Comparison of ENCODE assay signal across 25 cellular contexts in genomic region chr4:176335421-176335820, GRCh38. TPM values are rescaled to one million over a fixed set of nuclear protein-coding genes. Genes with fewer than 3 reads are reported as not detected.
DNase-seq lines count a peak whose midpoint lies in the region; ATAC-seq, FAIRE-seq and TF ChIP-seq lines count a peak whose summit lies in the region.
"Had no signal": no experiment of that assay in that cellular context is flagged by ENCODE, and none has a peak within 500 bp of the region (broad histone marks: within the 10 kb centered on the region; RNA-seq: fewer than 3 reads in every experiment).

No MANE protein-coding gene starts in this region.

- DNase-seq in GM12892 (ENCODE audit: insufficient read length): no peak
- DNase-seq in PC-3: peak; percentile 16
- no peak for DNase-seq in chondrocyte (ENCODE audit: low spot score)
- DNase-seq in glomerular visceral epithelial cell (ENCODE audit: extremely low spot score): peak; percentile 46
- DNase-seq in RWPE1 (ENCODE audit: low spot score): no peak
- DNase-seq in posterior cingulate gyrus: no peak
- no peak for DNase-seq in naive thymus-derived CD4-positive, alpha-beta T cell
- no peak for DNase-seq in NCI-H2081 (lab: John Stamatoyannopoulos, UW)
- DNase-seq: activated CD4-positive, alpha-beta T cell treated with anti-CD3 and anti-CD28 coated beads, Interleukin-2, amount 10 ng/mL, durations not matched to agents 24 days and 14 days; activated naive CD4-positive, alpha-beta T cell treated with anti-CD3 and anti-CD28 coated beads for 36 hours; activated T-cell treated with anti-CD3 and anti-CD28 coated beads, Interleukin-2, amount 50 U/mL, for 4 hours; aorta; CD4-positive, CD25-positive, alpha-beta regulatory T cell; MV-4-11; NCI-H146; NCI-H2171; NCI-H524; transverse colon had no signal

- peak; percentile 42 for FAIRE-seq in GM12892 (lab: Jason Lieb, UNC)
- FAIRE-seq: keratinocyte had no signal

- H2AFZ ChIP-seq in PC-3 (ENCODE audit: low read length): no peak overlapping the region

- H3K4me3 Mint-ChIP-seq in chondrocyte (ENCODE audit: unreplicated experiment): no peak overlapping the region
- H3K4me3 Mint-ChIP-seq in naive thymus-derived CD4-positive, alpha-beta T cell: no peak overlapping the region
- H3K4me3 Mint-ChIP-seq: activated CD4-positive, alpha-beta T cell treated with anti-CD3 and anti-CD28 coated beads, Interleukin-2, amount 10 ng/mL, durations not matched to agents 24 days and 14 days; activated naive CD4-positive, alpha-beta T cell treated with anti-CD3 and anti-CD28 coated beads for 36 hours; activated T-cell treated with anti-CD3 and anti-CD28 coated beads, Interleukin-2, amount 50 U/mL, for 4 hours; CD4-positive, CD25-positive, alpha-beta regulatory T cell; central memory CD8-positive, alpha-beta T cell; T-helper 2 cell treated with Interferon-gamma antibody and Interleukin-4, amounts not matched to agents 5 μg/mL and 100 μg/mL, for 36 hours had no signal

- TF ChIP-seq POLR2A in GM12892 (IDR thresholded peaks at IDR 0.05; ENCODE audit: low read depth, low read length): no peak

- no peak overlapping the region for H3K9ac ChIP-seq in PC-3 (ENCODE audit: low read length)
- H3K9ac ChIP-seq: KMS-11 had no signal

- H3K4me2 ChIP-seq in PC-3 (ENCODE audit: low read length): no peak overlapping the region
- H3K4me2 ChIP-seq: KMS-11 had no signal

- intact Hi-C loops in PC-3 (cut with micrococcal nuclease) (loop anchor here (5.0 kb wide), 1 partner anchor 33 kb away; no protein-coding TSS in a partner anchor), posterior cingulate gyrus (cut with DNase I) (no loop called here)
- intact Hi-C loops in naive thymus-derived CD4-positive, alpha-beta T cell (cut with micrococcal nuclease): no loop called here

- H3K27ac Mint-ChIP-seq in chondrocyte (ENCODE audit: unreplicated experiment): peak overlapping the region; percentile 60
- H3K27ac Mint-ChIP-seq in naive thymus-derived CD4-positive, alpha-beta T cell: peak overlapping the region in 1 of 9 donors; percentile 49
- H3K27ac Mint-ChIP-seq: activated CD4-positive, alpha-beta T cell treated with anti-CD3 and anti-CD28 coated beads, Interleukin-2, amount 10 ng/mL, durations not matched to agents 24 days and 14 days; activated naive CD4-positive, alpha-beta T cell treated with anti-CD3 and anti-CD28 coated beads for 36 hours; T-helper 2 cell treated with Interferon-gamma antibody and Interleukin-4, amounts not matched to agents 5 μg/mL and 100 μg/mL, for 36 hours had no signal

- ATAC-seq in PC-3: no peak; the same call in 1 of the 2 replicates
- no peak for ATAC-seq in naive thymus-derived CD4-positive, alpha-beta T cell
- ATAC-seq: activated T-cell treated with anti-CD3 and anti-CD28 coated beads, Interleukin-2, amount 50 U/mL, for 4 hours had no signal

- no TSS peak for BruUV-seq in PC-3 (replicated peaks; lab: Mats Ljungman, UMichigan)

- H3K79me2 ChIP-seq in PC-3 (ENCODE audit: low read length): no peaks in the 10 kb centered on the region

- H3F3A ChIP-seq in PC-3 (ENCODE audit: low read length, unreplicated experiment): no peaks in the 10 kb centered on the region

- no peaks in the 10 kb centered on the region for H3K9me2 ChIP-seq in PC-3 (replicated peaks; ENCODE audit: low read length)

- CTCF ChIA-PET in PC-3 (lab: Charles Lee) (no interaction called here), RWPE1 (lab: Yijun Ruan, JAX) (interaction anchor here (1.1 kb wide), 1 partner anchor 212 kb away, joined by 3 read pairs; no protein-coding TSS in a partner anchor)
- CTCF ChIA-PET in naive thymus-derived CD4-positive, alpha-beta T cell (lab: Charles Lee): no interaction called here

- H3K36me3 Mint-ChIP-seq in chondrocyte (ENCODE audit: low read depth): peaks cover 8% of the 10 kb centered on the region
- H3K36me3 Mint-ChIP-seq in naive thymus-derived CD4-positive, alpha-beta T cell: peaks cover 0 to 21% (median 8%) of the 10 kb centered on the region in 5 donors

- H4K20me1 ChIP-seq in PC-3 (ENCODE audit: low read length): no peaks in the 10 kb centered on the region

- H3K9me3 Mint-ChIP-seq in chondrocyte (ENCODE audit: low read depth): no peaks in the 10 kb centered on the region
- H3K9me3 Mint-ChIP-seq in naive thymus-derived CD4-positive, alpha-beta T cell: no peaks in the 10 kb centered on the region
- H3K9me3 Mint-ChIP-seq: activated CD4-positive, alpha-beta T cell treated with anti-CD3 and anti-CD28 coated beads, Interleukin-2, amount 10 ng/mL, durations not matched to agents 24 days and 14 days; activated naive CD4-positive, alpha-beta T cell treated with anti-CD3 and anti-CD28 coated beads for 36 hours; activated T-cell treated with anti-CD3 and anti-CD28 coated beads, Interleukin-2, amount 50 U/mL, for 4 hours; CD4-positive, CD25-positive, alpha-beta regulatory T cell; central memory CD8-positive, alpha-beta T cell; T-helper 2 cell treated with Interferon-gamma antibody and Interleukin-4, amounts not matched to agents 5 μg/mL and 100 μg/mL, for 36 hours had no signal

- H3K27ac ChIP-seq in PC-3 (ENCODE audit: low read length) (no peak overlapping the region), RWPE1 (no peak overlapping the region)
- no peak overlapping the region for H3K27ac ChIP-seq in naive thymus-derived CD4-positive, alpha-beta T cell (ENCODE audit: low read depth, low read length)
- H3K27ac ChIP-seq: KMS-11, SK-N-MC, transverse colon, VCaP had no signal

- H3K27me3 Mint-ChIP-seq in chondrocyte (ENCODE audit: low read depth): no peaks in the 10 kb centered on the region
- no peaks in the 10 kb centered on the region for H3K27me3 Mint-ChIP-seq in naive thymus-derived CD4-positive, alpha-beta T cell
- H3K27me3 Mint-ChIP-seq: activated CD4-positive, alpha-beta T cell treated with anti-CD3 and anti-CD28 coated beads, Interleukin-2, amount 10 ng/mL, durations not matched to agents 24 days and 14 days; CD4-positive, CD25-positive, alpha-beta regulatory T cell; central memory CD8-positive, alpha-beta T cell had no signal

- no peak overlapping the region for H3K4me3 ChIP-seq in PC-3 (ENCODE audit: low read length)
- H3K4me3 ChIP-seq in naive thymus-derived CD4-positive, alpha-beta T cell (ENCODE audit: low read length): no peak overlapping the region
- H3K4me3 ChIP-seq: lung, SK-N-MC, transverse colon had no signal

- H3K27me3 ChIP-seq in PC-3 (ENCODE audit: low read length): no peaks in the 10 kb centered on the region
- no peaks in the 10 kb centered on the region for H3K27me3 ChIP-seq in naive thymus-derived CD4-positive, alpha-beta T cell (ENCODE audit: control insufficient read depth in 2 of 2, insufficient read depth in 2 of 2, low read length in 2 of 2)
- H3K27me3 ChIP-seq: transverse colon had no signal

- peaks cover 20% of the 10 kb centered on the region for H3K4me1 Mint-ChIP-seq in chondrocyte (ENCODE audit: low read depth)
- H3K4me1 Mint-ChIP-seq in naive thymus-derived CD4-positive, alpha-beta T cell: peaks cover 14 to 47% (median 26%) of the 10 kb centered on the region in 7 donors

- TF ChIP-seq CTCF in PC-3 (conservative IDR thresholded peaks at IDR 0.05; ENCODE audit: low read depth, low read length) (no peak), chondrocyte (IDR thresholded peaks at IDR 0.05) (no peak), RWPE1 (conservative IDR thresholded peaks at IDR 0.05; ENCODE audit: low read depth) (no peak)

- H3K4me1 ChIP-seq in PC-3 (ENCODE audit: insufficient read depth, low read length): peaks cover 2% of the 10 kb centered on the region; the same call in 1 of the 2 replicates
- peaks cover 0 to 10% of the 10 kb centered on the region in 2 donors for H3K4me1 ChIP-seq in naive thymus-derived CD4-positive, alpha-beta T cell (ENCODE audit: control insufficient read depth in 2 of 2, insufficient read depth in 2 of 2, low read length in 2 of 2)
- H3K4me1 ChIP-seq: transverse colon had no signal

- no peaks in the 10 kb centered on the region; the same call in 1 of the 2 replicates for H3K36me3 ChIP-seq in PC-3 (ENCODE audit: low read depth, low read length)
- H3K36me3 ChIP-seq in naive thymus-derived CD4-positive, alpha-beta T cell (ENCODE audit: control insufficient read depth in 2 of 3, insufficient read depth in 3 of 3, low read length in 3 of 3): peaks cover 0 to 2% (median 0%) of the 10 kb centered on the region in 3 experiments
- H3K36me3 ChIP-seq: transverse colon had no signal

- no peaks in the 10 kb centered on the region for H3K9me3 ChIP-seq in PC-3 (ENCODE audit: low read length)
- no peaks in the 10 kb centered on the region for H3K9me3 ChIP-seq in naive thymus-derived CD4-positive, alpha-beta T cell (ENCODE audit: control insufficient read depth in 2 of 3, low read length in 3 of 3)
- H3K9me3 ChIP-seq: transverse colon had no signal

- POLR2A ChIA-PET in PC-3 (lab: Charles Lee; ENCODE audit: unreplicated experiment): no interaction called here
- POLR2A ChIA-PET in RWPE1 (lab: Yijun Ruan, JAX; ENCODE audit: low non-redundant PET): no interaction called here
- POLR2A ChIA-PET in naive thymus-derived CD4-positive, alpha-beta T cell (lab: Charles Lee): no interaction called here

RNA-seq across cellular contexts. Expression of gene SPCS3, which starts 15.7 kb away (rescaled TPM):
- 71.7 TPM for polyA plus RNA-seq in GM12892 (2012; ENCODE audit: missing spikeins)
- total RNA-seq in PC-3 (2014; rRNA removed) (42.4 and 56.1 TPM in 2 replicates), chondrocyte (114 to 154 TPM (median 122 TPM) in 3 replicates)
- total RNA-seq in naive thymus-derived CD4-positive, alpha-beta T cell: 100 to 1,000 TPM; 117 to 215 (median 153) TPM
- polyA plus RNA-seq in naive thymus-derived CD4-positive, alpha-beta T cell: 10 to 100 TPM; 18.4 to 53.4 TPM

Comparison
In these comparisons a context has a peak if more than half of its experiments do, and no peak if none do; other contexts are left out.
1. DNase-seq: peak in PC-3 (single experiment) and glomerular visceral epithelial cell (single experiment); none in GM12892 (single experiment), chondrocyte (single experiment), RWPE1 (single experiment), posterior cingulate gyrus (0 of 10), naive thymus-derived CD4-positive, alpha-beta T cell (0 of 9) and NCI-H2081 (0 of 2).